Comparison of ENCODE assay signal across 1 cellular context in the genomic region with DNA sequence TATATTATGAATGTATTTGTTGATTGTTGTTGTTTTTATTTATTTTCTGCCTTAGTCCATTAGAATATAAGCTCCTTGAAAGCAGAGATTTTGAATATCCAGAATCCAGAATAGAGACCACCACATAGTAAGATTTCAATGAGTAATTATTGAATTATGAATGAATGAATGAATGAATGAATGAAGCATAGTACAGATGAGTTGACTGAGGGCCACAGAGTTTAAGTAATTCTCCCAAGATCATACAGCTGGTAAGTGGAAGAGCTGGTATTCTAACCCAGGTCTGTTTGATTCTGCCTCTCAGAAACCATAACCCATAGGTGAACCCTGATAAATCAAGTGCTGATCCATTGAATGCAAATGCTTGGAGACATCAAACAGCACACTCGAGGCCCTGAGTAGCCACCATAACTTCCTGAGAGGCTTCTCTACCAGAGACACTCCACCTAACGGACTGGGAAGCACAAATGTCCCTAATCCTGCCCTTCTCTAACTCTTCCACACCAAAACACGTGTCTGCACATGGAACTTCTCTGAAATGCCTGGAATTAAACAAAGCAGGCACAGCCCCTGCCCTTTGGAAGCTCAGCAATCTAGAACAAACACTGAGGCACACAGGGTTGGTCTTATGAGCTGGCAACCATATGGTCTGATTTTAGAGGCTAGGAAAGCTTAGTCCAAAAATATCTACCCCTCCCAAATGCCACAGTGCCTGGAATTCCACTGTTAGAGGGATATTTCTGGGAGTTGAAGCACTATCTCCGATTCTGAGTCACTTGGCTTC.
TF ChIP-seq lines count a peak whose summit lies in the region.

No MANE protein-coding gene starts in this region.

TF ChIP-seq in HepG2, 621 proteins besides CTCF, POLR2A, EP300 and RAD21 (continued from another document and continues in another):
- no peak for TF ChIP-seq ZNF678 (CRISPR knock-in tag; IDR thresholded peaks at IDR 0.05)
- no peak for TF ChIP-seq XRCC5 (optimal IDR thresholded peaks at IDR 0.05; ENCODE audit: low read length)
- TF ChIP-seq, protein P1, sequence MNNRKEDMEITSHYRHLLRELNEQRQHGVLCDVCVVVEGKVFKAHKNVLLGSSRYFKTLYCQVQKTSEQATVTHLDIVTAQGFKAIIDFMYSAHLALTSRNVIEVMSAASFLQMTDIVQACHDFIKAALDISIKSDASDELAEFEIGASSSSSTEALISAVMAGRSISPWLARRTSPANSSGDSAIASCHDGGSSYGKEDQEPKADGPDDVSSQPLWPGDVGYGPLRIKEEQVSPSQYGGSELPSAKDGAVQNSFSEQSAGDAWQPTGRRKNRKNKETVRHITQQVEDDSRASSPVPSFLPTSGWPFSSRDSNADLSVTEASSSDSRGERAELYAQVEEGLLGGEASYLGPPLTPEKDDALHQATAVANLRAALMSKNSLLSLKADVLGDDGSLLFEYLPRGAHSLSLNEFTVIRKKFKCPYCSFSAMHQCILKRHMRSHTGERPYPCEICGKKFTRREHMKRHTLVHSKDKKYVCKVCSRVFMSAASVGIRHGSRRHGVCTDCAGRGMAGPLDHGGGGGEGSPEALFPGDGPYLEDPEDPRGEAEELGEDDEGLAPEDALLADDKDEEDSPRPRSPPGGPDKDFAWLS (CRISPR knock-in tag; IDR thresholded peaks at IDR 0.05; ENCODE audit: borderline replicate concordance), result no peak
- no peak for TF ChIP-seq TRIM24 (CRISPR knock-in tag; IDR thresholded peaks at IDR 0.05)
- TF ChIP-seq, protein P2, sequence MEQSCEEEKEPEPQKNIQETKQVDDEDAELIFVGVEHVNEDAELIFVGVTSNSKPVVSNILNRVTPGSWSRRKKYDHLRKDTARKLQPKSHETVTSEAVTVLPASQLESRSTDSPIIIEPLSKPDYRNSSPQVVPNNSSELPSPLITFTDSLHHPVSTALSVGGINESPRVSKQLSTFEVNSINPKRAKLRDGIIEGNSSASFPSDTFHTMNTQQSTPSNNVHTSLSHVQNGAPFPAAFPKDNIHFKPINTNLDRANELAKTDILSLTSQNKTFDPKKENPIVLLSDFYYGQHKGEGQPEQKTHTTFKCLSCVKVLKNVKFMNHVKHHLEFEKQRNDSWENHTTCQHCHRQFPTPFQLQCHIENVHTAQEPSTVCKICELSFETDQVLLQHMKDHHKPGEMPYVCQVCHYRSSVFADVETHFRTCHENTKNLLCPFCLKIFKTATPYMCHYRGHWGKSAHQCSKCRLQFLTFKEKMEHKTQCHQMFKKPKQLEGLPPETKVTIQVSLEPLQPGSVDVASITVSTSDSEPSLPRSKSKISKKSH (CRISPR knock-in tag; IDR thresholded peaks at IDR 0.05; ENCODE audit: borderline replicate concordance), result no peak
- TF ChIP-seq, protein P3, sequence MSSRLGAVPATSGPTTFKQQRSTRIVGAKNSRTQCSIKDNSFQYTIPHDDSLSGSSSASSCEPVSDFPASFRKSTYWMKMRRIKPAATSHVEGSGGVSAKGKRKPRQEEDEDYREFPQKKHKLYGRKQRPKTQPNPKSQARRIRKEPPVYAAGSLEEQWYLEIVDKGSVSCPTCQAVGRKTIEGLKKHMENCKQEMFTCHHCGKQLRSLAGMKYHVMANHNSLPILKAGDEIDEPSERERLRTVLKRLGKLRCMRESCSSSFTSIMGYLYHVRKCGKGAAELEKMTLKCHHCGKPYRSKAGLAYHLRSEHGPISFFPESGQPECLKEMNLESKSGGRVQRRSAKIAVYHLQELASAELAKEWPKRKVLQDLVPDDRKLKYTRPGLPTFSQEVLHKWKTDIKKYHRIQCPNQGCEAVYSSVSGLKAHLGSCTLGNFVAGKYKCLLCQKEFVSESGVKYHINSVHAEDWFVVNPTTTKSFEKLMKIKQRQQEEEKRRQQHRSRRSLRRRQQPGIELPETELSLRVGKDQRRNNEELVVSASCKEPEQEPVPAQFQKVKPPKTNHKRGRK (CRISPR knock-in tag; IDR thresholded peaks at IDR 0.05), result no peak
- TF ChIP-seq, protein P4, sequence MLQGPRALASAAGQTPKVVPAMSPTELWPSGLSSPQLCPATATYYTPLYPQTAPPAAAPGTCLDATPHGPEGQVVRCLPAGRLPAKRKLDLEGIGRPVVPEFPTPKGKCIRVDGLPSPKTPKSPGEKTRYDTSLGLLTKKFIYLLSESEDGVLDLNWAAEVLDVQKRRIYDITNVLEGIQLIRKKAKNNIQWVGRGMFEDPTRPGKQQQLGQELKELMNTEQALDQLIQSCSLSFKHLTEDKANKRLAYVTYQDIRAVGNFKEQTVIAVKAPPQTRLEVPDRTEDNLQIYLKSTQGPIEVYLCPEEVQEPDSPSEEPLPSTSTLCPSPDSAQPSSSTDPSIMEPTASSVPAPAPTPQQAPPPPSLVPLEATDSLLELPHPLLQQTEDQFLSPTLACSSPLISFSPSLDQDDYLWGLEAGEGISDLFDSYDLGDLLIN (CRISPR knock-in tag; IDR thresholded peaks at IDR 0.05; ENCODE audit: borderline replicate concordance), result no peak
- no peak for TF ChIP-seq SP4 (CRISPR knock-in tag; IDR thresholded peaks at IDR 0.05)
- TF ChIP-seq, protein P5, sequence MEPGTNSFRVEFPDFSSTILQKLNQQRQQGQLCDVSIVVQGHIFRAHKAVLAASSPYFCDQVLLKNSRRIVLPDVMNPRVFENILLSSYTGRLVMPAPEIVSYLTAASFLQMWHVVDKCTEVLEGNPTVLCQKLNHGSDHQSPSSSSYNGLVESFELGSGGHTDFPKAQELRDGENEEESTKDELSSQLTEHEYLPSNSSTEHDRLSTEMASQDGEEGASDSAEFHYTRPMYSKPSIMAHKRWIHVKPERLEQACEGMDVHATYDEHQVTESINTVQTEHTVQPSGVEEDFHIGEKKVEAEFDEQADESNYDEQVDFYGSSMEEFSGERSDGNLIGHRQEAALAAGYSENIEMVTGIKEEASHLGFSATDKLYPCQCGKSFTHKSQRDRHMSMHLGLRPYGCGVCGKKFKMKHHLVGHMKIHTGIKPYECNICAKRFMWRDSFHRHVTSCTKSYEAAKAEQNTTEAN (CRISPR knock-in tag; conservative IDR thresholded peaks at IDR 0.05), result peak; percentile 48; the same call in 1 of the 2 replicates
- TF ChIP-seq ZFP36L2 (CRISPR knock-in tag; IDR thresholded peaks at IDR 0.05), result no peak
- TF ChIP-seq PRMT3 (CRISPR knock-in tag; IDR thresholded peaks at IDR 0.05; ENCODE audit: borderline replicate concordance, low read depth), result no peak
- peak; percentile 50; the same call in 1 of the 2 replicates for TF ChIP-seq ZNF441 (CRISPR knock-in tag; IDR thresholded peaks at IDR 0.05; ENCODE audit: borderline replicate concordance)
- TF ChIP-seq CCDC6 (CRISPR knock-in tag; IDR thresholded peaks at IDR 0.05), result no peak
- TF ChIP-seq SIX4 (CRISPR knock-in tag; IDR thresholded peaks at IDR 0.05), result peak; percentile 22; the same call in 1 of the 2 replicates
- TF ChIP-seq DR1 (CRISPR knock-in tag; IDR thresholded peaks at IDR 0.05), result no peak
- TF ChIP-seq NONO (IDR thresholded peaks at IDR 0.05), result no peak
- TF ChIP-seq NONO (CRISPR knock-in tag; conservative IDR thresholded peaks at IDR 0.05), result no peak
- no peak for TF ChIP-seq MEIS1 (CRISPR knock-in tag; IDR thresholded peaks at IDR 0.05; ENCODE audit: borderline replicate concordance)
- no peak for TF ChIP-seq TAF1 (CRISPR knock-in tag; IDR thresholded peaks at IDR 0.05)
- TF ChIP-seq ZBTB38 (CRISPR knock-in tag; IDR thresholded peaks at IDR 0.05), result no peak
- TF ChIP-seq, protein P6, sequence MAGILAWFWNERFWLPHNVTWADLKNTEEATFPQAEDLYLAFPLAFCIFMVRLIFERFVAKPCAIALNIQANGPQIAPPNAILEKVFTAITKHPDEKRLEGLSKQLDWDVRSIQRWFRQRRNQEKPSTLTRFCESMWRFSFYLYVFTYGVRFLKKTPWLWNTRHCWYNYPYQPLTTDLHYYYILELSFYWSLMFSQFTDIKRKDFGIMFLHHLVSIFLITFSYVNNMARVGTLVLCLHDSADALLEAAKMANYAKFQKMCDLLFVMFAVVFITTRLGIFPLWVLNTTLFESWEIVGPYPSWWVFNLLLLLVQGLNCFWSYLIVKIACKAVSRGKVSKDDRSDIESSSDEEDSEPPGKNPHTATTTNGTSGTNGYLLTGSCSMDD (CRISPR knock-in tag; IDR thresholded peaks at IDR 0.05), result no peak
- TF ChIP-seq ZNF777 (CRISPR knock-in tag; IDR thresholded peaks at IDR 0.05), result no peak
- TF ChIP-seq, protein P7, sequence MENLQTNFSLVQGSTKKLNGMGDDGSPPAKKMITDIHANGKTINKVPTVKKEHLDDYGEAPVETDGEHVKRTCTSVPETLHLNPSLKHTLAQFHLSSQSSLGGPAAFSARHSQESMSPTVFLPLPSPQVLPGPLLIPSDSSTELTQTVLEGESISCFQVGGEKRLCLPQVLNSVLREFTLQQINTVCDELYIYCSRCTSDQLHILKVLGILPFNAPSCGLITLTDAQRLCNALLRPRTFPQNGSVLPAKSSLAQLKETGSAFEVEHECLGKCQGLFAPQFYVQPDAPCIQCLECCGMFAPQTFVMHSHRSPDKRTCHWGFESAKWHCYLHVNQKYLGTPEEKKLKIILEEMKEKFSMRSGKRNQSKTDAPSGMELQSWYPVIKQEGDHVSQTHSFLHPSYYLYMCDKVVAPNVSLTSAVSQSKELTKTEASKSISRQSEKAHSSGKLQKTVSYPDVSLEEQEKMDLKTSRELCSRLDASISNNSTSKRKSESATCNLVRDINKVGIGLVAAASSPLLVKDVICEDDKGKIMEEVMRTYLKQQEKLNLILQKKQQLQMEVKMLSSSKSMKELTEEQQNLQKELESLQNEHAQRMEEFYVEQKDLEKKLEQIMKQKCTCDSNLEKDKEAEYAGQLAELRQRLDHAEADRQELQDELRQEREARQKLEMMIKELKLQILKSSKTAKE (CRISPR knock-in tag; IDR thresholded peaks at IDR 0.05; ENCODE audit: borderline replicate concordance), result no peak
- 0 out of 2 replicates have a peak, but pooled peaks have one; percentile 48 for TF ChIP-seq ZNF589 (CRISPR knock-in tag; conservative IDR thresholded peaks at IDR 0.05)
- no peak for TF ChIP-seq NFATC3 (CRISPR knock-in tag; IDR thresholded peaks at IDR 0.05)
- no peak for TF ChIP-seq CREB1 (IDR thresholded peaks at IDR 0.05)
- 0 out of 2 replicates have a peak, but pooled peaks have one; percentile 18 for TF ChIP-seq CREB1 (CRISPR knock-in tag; IDR thresholded peaks at IDR 0.05)
- TF ChIP-seq NFE2L1 (CRISPR knock-in tag; IDR thresholded peaks at IDR 0.05; ENCODE audit: borderline replicate concordance), result no peak
- no peak for TF ChIP-seq ZNF501 (CRISPR knock-in tag; IDR thresholded peaks at IDR 0.05)
- TF ChIP-seq, protein P8, sequence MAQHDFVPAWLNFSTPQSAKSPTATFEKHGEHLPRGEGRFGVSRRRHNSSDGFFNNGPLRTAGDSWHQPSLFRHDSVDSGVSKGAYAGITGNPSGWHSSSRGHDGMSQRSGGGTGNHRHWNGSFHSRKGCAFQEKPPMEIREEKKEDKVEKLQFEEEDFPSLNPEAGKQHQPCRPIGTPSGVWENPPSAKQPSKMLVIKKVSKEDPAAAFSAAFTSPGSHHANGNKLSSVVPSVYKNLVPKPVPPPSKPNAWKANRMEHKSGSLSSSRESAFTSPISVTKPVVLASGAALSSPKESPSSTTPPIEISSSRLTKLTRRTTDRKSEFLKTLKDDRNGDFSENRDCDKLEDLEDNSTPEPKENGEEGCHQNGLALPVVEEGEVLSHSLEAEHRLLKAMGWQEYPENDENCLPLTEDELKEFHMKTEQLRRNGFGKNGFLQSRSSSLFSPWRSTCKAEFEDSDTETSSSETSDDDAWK (CRISPR knock-in tag; IDR thresholded peaks at IDR 0.05), result no peak
- TF ChIP-seq ZSCAN29 (CRISPR knock-in tag; conservative IDR thresholded peaks at IDR 0.05), result no peak
- TF ChIP-seq ZSCAN25 (CRISPR knock-in tag; IDR thresholded peaks at IDR 0.05), result no peak
- TF ChIP-seq ZNF3 (CRISPR knock-in tag; IDR thresholded peaks at IDR 0.05), result no peak
- TF ChIP-seq ONECUT2 (CRISPR knock-in tag; IDR thresholded peaks at IDR 0.05), result no peak
- TF ChIP-seq NR2F2 (IDR thresholded peaks at IDR 0.05; ENCODE audit: borderline replicate concordance, low read depth), result no peak
- TF ChIP-seq REXO4 (CRISPR knock-in tag; IDR thresholded peaks at IDR 0.05; ENCODE audit: borderline replicate concordance), result no peak
- no peak for TF ChIP-seq CEBPG (CRISPR knock-in tag; IDR thresholded peaks at IDR 0.05)
- no peak for TF ChIP-seq ZNF124 (CRISPR knock-in tag; IDR thresholded peaks at IDR 0.05)
- TF ChIP-seq ZFP36 (IDR thresholded peaks at IDR 0.05; ENCODE audit: borderline replicate concordance, low read depth, low read length, partially characterized antibody), result no peak
- 0 out of 2 replicates have a peak, but pooled peaks have one; percentile 26 for TF ChIP-seq ZNF232 (CRISPR knock-in tag; IDR thresholded peaks at IDR 0.05; ENCODE audit: borderline replicate concordance)
- TF ChIP-seq SKI (IDR thresholded peaks at IDR 0.05; ENCODE audit: partially characterized antibody), result no peak
- no peak for TF ChIP-seq NFE2L2 (IDR thresholded peaks at IDR 0.05; ENCODE audit: low read length)
- no peak for TF ChIP-seq CCAR2 (optimal IDR thresholded peaks at IDR 0.05; ENCODE audit: low read depth, low read length)
- TF ChIP-seq ZNF616 (CRISPR knock-in tag; IDR thresholded peaks at IDR 0.05; ENCODE audit: low read depth), result no peak
- TF ChIP-seq TOPORS (CRISPR knock-in tag; IDR thresholded peaks at IDR 0.05), result no peak
- TF ChIP-seq, protein P9, sequence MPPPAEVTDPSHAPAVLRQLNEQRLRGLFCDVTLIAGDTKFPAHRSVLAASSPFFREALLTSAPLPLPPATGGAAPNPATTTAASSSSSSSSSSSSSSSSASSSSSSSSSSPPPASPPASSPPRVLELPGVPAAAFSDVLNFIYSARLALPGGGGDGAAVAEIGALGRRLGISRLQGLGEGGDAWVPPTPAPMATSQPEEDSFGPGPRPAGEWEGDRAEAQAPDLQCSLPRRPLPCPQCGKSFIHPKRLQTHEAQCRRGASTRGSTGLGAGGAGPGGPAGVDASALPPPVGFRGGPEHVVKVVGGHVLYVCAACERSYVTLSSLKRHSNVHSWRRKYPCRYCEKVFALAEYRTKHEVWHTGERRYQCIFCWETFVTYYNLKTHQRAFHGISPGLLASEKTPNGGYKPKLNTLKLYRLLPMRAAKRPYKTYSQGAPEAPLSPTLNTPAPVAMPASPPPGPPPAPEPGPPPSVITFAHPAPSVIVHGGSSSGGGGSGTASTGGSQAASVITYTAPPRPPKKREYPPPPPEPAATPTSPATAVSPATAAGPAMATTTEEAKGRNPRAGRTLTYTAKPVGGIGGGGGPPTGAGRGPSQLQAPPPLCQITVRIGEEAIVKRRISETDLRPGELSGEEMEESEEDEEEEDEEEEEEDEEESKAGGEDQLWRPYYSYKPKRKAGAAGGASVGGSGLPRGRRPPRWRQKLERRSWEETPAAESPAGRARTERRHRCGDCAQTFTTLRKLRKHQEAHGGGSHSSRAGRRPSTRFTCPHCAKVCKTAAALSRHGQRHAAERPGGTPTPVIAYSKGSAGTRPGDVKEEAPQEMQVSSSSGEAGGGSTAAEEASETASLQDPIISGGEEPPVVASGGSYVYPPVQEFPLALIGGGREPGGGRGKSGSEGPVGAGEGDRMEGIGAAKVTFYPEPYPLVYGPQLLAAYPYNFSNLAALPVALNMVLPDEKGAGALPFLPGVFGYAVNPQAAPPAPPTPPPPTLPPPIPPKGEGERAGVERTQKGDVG (CRISPR knock-in tag; IDR thresholded peaks at IDR 0.05; ENCODE audit: borderline replicate concordance), result no peak
- no peak for TF ChIP-seq AHR (CRISPR knock-in tag; IDR thresholded peaks at IDR 0.05)
- peak; percentile 64; the same call in 1 of the 2 replicates for TF ChIP-seq KMT2A (CRISPR knock-in tag; IDR thresholded peaks at IDR 0.05)
- no peak for TF ChIP-seq ZNF333 (CRISPR knock-in tag; IDR thresholded peaks at IDR 0.05; ENCODE audit: borderline replicate concordance)
- TF ChIP-seq ZNF672 (CRISPR knock-in tag; IDR thresholded peaks at IDR 0.05), result no peak
- no peak for TF ChIP-seq ZNF367 (CRISPR knock-in tag; IDR thresholded peaks at IDR 0.05; ENCODE audit: borderline replicate concordance)
- TF ChIP-seq SAP130 (CRISPR knock-in tag; IDR thresholded peaks at IDR 0.05; ENCODE audit: low read depth), result peak; percentile 69
- TF ChIP-seq RXRB (CRISPR knock-in tag; IDR thresholded peaks at IDR 0.05; ENCODE audit: borderline replicate concordance), result peak; percentile 57; the same call in 1 of the 2 replicates
- no peak for TF ChIP-seq MBNL3 (CRISPR knock-in tag; conservative IDR thresholded peaks at IDR 0.05)
- no peak for TF ChIP-seq ARHGAP35 (CRISPR knock-in tag; IDR thresholded peaks at IDR 0.05; ENCODE audit: borderline replicate concordance)
